ENCODE assay signal across 7 cellular contexts in genomic region chr1:41783189-41783639, GRCh38.
DNase-seq lines count a peak whose midpoint lies in the region; ATAC-seq and TF ChIP-seq lines count a peak whose summit lies in the region.

No MANE protein-coding gene starts in this region.

- WGBS in testis, 2 donors: 72 to 79% methylated on average over 11 of the region's 11 CpGs

- no peak overlapping the region for H3K27ac Mint-ChIP-seq in T-helper 2 cell treated with Interferon-gamma antibody and Interleukin-4, amounts not matched to agents 5 μg/mL and 100 μg/mL, for 36 hours

- TF ChIP-seq CTCF in fibroblast of the aortic adventitia (IDR thresholded peaks at IDR 0.05; ENCODE audit: insufficient read depth, low read length): no peak
- TF ChIP-seq CTCF in testis (IDR thresholded peaks at IDR 0.05): no peak

- no peak for ATAC-seq in Right ventricle myocardium superior (ENCODE audit: poor library complexity)

- H3K27me3 Mint-ChIP-seq in T-helper 2 cell treated with Interferon-gamma antibody and Interleukin-4, amounts not matched to agents 5 μg/mL and 100 μg/mL, for 36 hours (ENCODE audit: low read depth): no peaks in the 10 kb centered on the region

- DNase-seq in HK-2 (ENCODE audit: unreplicated experiment): peak; percentile 65
- DNase-seq in T-helper 2 cell treated with Interferon-gamma antibody and Interleukin-4, amounts not matched to agents 5 μg/mL and 100 μg/mL, for 36 hours (ENCODE audit: low spot score): peak; percentile 53
- peak; percentile 70 for DNase-seq in fibroblast of the aortic adventitia (ENCODE audit: low read depth)
- peak; percentile 68 for DNase-seq in stimulated activated CD4-positive, alpha-beta T cell treated with anti-CD3 and anti-CD28 coated beads, Interleukin-4, amount 100 ng/mL, for 24 hours
- DNase-seq in testis: no peak
- DNase-seq in Right ventricle myocardium superior: no peak
- DNase-seq in RPMI8226: no peak

- H3K36me3 Mint-ChIP-seq in T-helper 2 cell treated with Interferon-gamma antibody and Interleukin-4, amounts not matched to agents 5 μg/mL and 100 μg/mL, for 36 hours (ENCODE audit: low read depth): peaks cover 4% of the 10 kb centered on the region

- no peaks in the 10 kb centered on the region for H3K36me3 ChIP-seq in testis (ENCODE audit: low read depth, missing control alignments)

- peaks cover 9% of the 10 kb centered on the region for H3K9me3 Mint-ChIP-seq in T-helper 2 cell treated with Interferon-gamma antibody and Interleukin-4, amounts not matched to agents 5 μg/mL and 100 μg/mL, for 36 hours

- H3K4me3 ChIP-seq in fibroblast of the aortic adventitia (ENCODE audit: low read depth, low read length) (no peak overlapping the region), testis (no peak overlapping the region)

- no peak overlapping the region for H3K4me3 Mint-ChIP-seq in T-helper 2 cell treated with Interferon-gamma antibody and Interleukin-4, amounts not matched to agents 5 μg/mL and 100 μg/mL, for 36 hours

- H3K27ac ChIP-seq in testis: no peak overlapping the region

- intact Hi-C loops in testis (cut with DNase I; ENCODE audit: low total_unique reads) (no loop called here), Right ventricle myocardium superior (cut with DNase I) (no loop called here)

- H3K4me1 ChIP-seq in testis: no peaks in the 10 kb centered on the region

- no peaks in the 10 kb centered on the region for H3K27me3 ChIP-seq in testis

- no peak for TF ChIP-seq POLR2A in testis (IDR thresholded peaks at IDR 0.05)

- peaks cover 6% of the 10 kb centered on the region for H3K4me1 Mint-ChIP-seq in T-helper 2 cell treated with Interferon-gamma antibody and Interleukin-4, amounts not matched to agents 5 μg/mL and 100 μg/mL, for 36 hours (ENCODE audit: low read depth)

- H3K9me3 ChIP-seq in testis: no peaks in the 10 kb centered on the region

Comparison
In these comparisons a context has a peak if more than half of its experiments do, and no peak if none do; other contexts are left out.
1. DNase-seq: peak in HK-2 (single experiment), T-helper 2 cell treated with Interferon-gamma antibody and Interleukin-4, amounts not matched to agents 5 μg/mL and 100 μg/mL, for 36 hours (single experiment), fibroblast of the aortic adventitia (single experiment) and stimulated activated CD4-positive, alpha-beta T cell treated with anti-CD3 and anti-CD28 coated beads, Interleukin-4, amount 100 ng/mL, for 24 hours (single experiment); none in testis (single experiment), Right ventricle myocardium superior (single experiment) and RPMI8226 (single experiment).